1 cellular context compared by ENCODE assay signal in the genomic region with DNA sequence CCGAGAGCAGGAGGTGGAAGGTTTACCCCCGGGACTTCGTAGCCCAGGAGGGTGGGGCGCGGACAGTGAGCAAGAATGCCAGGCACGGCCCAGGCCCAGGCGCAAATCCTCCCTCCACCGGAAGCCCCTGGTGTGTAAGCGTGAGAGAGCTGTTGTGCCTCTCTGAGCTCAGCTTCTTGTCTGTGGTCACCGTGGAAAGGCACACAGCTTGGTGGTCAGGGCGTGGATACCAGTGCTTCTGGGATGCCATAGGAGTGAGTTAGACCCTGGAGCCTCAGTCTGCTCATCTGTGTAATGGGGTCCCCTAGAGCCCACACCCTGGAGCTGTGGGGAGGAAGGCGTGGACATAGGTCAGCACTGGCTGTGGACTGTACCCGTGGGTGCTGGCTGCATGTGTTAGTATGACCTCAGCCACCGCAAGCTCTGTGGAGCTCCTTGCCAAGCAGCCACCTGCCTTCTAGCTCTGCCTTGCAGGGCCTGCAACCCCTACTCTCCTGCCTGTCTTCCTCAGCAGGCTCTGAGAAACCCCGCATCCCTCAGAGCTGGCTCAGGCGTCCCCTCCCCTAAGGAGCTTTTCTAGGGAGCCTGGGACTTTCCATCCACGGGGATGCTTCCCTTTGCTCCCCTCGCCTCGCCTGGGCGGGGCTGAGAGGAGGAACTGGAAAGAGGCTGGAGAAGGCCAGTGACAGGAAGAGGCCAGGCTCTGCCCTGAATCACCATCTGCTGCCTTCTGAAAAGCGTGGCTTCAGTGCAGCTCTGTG.
TF ChIP-seq lines count a peak whose summit lies in the region.

No MANE protein-coding gene starts in this region.

TF ChIP-seq in H1, 55 proteins besides CTCF, POLR2A, EP300 and RAD21:
- TF ChIP-seq CBX5 (IDR thresholded peaks at IDR 0.05; ENCODE audit: low read depth, low read length) (no peak), HDAC6 (IDR thresholded peaks at IDR 0.05; ENCODE audit: low read depth, low read length) (no peak), KDM1A (IDR thresholded peaks at IDR 0.05; ENCODE audit: borderline replicate concordance, low read length) (no peak), JUND (IDR thresholded peaks at IDR 0.05; ENCODE audit: low read length) (no peak), SAP30 (IDR thresholded peaks at IDR 0.05; ENCODE audit: insufficient read depth, insufficient replicate concordance, low read length) (no peak), HDAC2 (IDR thresholded peaks at IDR 0.05; ENCODE audit: borderline replicate concordance in 1 of 2, low read depth in 2 of 2, low read length in 2 of 2) (no peak), BCL11A (IDR thresholded peaks at IDR 0.05; ENCODE audit: low read depth in 2 of 2, low read length in 2 of 2) (no peak), GTF2F1 (IDR thresholded peaks at IDR 0.05; ENCODE audit: borderline replicate concordance, low read depth, low read length) (no peak), FOSL1 (IDR thresholded peaks at IDR 0.05; ENCODE audit: insufficient read depth, low read depth, low read length) (no peak)
- TF ChIP-seq, protein P1, sequence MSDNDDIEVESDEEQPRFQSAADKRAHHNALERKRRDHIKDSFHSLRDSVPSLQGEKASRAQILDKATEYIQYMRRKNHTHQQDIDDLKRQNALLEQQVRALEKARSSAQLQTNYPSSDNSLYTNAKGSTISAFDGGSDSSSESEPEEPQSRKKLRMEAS (IDR thresholded peaks at IDR 0.05), result no peak
- TF ChIP-seq, protein P2, sequence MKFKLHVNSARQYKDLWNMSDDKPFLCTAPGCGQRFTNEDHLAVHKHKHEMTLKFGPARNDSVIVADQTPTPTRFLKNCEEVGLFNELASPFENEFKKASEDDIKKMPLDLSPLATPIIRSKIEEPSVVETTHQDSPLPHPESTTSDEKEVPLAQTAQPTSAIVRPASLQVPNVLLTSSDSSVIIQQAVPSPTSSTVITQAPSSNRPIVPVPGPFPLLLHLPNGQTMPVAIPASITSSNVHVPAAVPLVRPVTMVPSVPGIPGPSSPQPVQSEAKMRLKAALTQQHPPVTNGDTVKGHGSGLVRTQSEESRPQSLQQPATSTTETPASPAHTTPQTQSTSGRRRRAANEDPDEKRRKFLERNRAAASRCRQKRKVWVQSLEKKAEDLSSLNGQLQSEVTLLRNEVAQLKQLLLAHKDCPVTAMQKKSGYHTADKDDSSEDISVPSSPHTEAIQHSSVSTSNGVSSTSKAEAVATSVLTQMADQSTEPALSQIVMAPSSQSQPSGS (IDR thresholded peaks at IDR 0.05; ENCODE audit: low read length), result no peak
- TF ChIP-seq, protein P3, sequence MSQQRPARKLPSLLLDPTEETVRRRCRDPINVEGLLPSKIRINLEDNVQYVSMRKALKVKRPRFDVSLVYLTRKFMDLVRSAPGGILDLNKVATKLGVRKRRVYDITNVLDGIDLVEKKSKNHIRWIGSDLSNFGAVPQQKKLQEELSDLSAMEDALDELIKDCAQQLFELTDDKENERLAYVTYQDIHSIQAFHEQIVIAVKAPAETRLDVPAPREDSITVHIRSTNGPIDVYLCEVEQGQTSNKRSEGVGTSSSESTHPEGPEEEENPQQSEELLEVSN (IDR thresholded peaks at IDR 0.05), result no peak
